28 cellular contexts compared by ENCODE assay signal in genomic region chr20:56828402-56828801, GRCh38.
DNase-seq lines count a peak whose midpoint lies in the region; TF ChIP-seq lines count a peak whose summit lies in the region.
"Had no signal": no experiment of that assay in that cellular context is flagged by ENCODE, and none has a peak within 500 bp of the region (broad histone marks: within the 10 kb centered on the region; RNA-seq: fewer than 3 reads in every experiment).

No MANE protein-coding gene starts in this region.

- H3K27me3 ChIP-seq in esophagus squamous epithelium (peaks cover 0 to 25% (median 2%) of the 10 kb centered on the region in 4 donors), sigmoid colon (no peaks in the 10 kb centered on the region), dorsolateral prefrontal cortex (peaks cover 0 to 95% (median 49%) of the 10 kb centered on the region in 45 donors)
- H3K27me3 ChIP-seq: BLaER1, Peyer's patch had no signal

- H3K36me3 ChIP-seq in esophagus squamous epithelium (no peaks in the 10 kb centered on the region), sigmoid colon (no peaks in the 10 kb centered on the region)
- H3K36me3 ChIP-seq: BLaER1, left ventricle myocardium inferior, Peyer's patch, tibial artery had no signal

- WGBS in esophagus squamous epithelium, 2 donors = 92 to 97% methylated on average over 2 to 8 of the region's 9 CpGs
- WGBS in sigmoid colon, 2 donors = 92 to 95% methylated on average over 9 of the region's 9 CpGs

- H3K9me3 ChIP-seq in esophagus squamous epithelium = no peaks in the 10 kb centered on the region
- no peaks in the 10 kb centered on the region for H3K9me3 ChIP-seq in sigmoid colon
- H3K9me3 ChIP-seq: BLaER1, left ventricle myocardium inferior, Peyer's patch, tibial artery had no signal

- TF ChIP-seq POLR2A in esophagus squamous epithelium (IDR thresholded peaks at IDR 0.05) (no peak), sigmoid colon (IDR thresholded peaks at IDR 0.05) (no peak)

- H3K27ac ChIP-seq in esophagus squamous epithelium = peak overlapping the region; percentile 44 to 85 (median 76)
- H3K27ac ChIP-seq in sigmoid colon = peak overlapping the region in 3 of 4 donors; percentile 46 to 91 (median 87)
- H3K27ac ChIP-seq in dorsolateral prefrontal cortex = no peak overlapping the region
- H3K27ac ChIP-seq: BLaER1, left ventricle myocardium inferior, Peyer's patch, tibial artery had no signal

- DNase-seq in ELR (ENCODE audit: low read depth) (peak; percentile 13), NAMALWA (ENCODE audit: low spot score) (peak; percentile 22), esophagus squamous epithelium (lab: John Stamatoyannopoulos, UW) (no peak), sigmoid colon (no peak), GM03348 (ENCODE audit: low spot score) (no peak), anterior cingulate cortex (lab: John Stamatoyannopoulos, UW) (no peak), glomerular visceral epithelial cell (ENCODE audit: extremely low spot score) (no peak), dorsolateral prefrontal cortex (no peak)
- DNase-seq: ACHN; activated CD4-positive, alpha-beta T cell treated with anti-CD3 and anti-CD28 coated beads for 4 hours; activated CD8-positive, alpha-beta T cell treated with anti-CD3 and anti-CD28 coated beads, Interleukin-2, amount 10 ng/mL, durations not matched to agents 7 days and 5 days; amygdala; DMS153; glutamatergic neuron; islet precursor cell; left ventricle myocardium inferior; MM.1S; NCI-H1417 treated with DMSO at 0.1 percent for 48 hours; NCI-H2081; NCI-H345; NCI-H69; Peyer's patch; right cardiac atrium; SHP77 treated with DMSO at 0.1 percent for 48 hours; stimulated activated CD4-positive, alpha-beta T cell treated with anti-CD3 and anti-CD28 coated beads, Interleukin-2, amount 100 ng/mL, for 48 hours; stimulated activated naive CD8-positive, alpha-beta T cell treated with anti-CD3 and anti-CD28 coated beads, Interleukin-15, amount 100 ng/mL, for 72 hours; tibial artery had no signal

- no peak overlapping the region for H3K4me3 ChIP-seq in esophagus squamous epithelium
- H3K4me3 ChIP-seq in sigmoid colon = no peak overlapping the region
- no peak overlapping the region for H3K4me3 ChIP-seq in dorsolateral prefrontal cortex
- H3K4me3 ChIP-seq: BLaER1, left ventricle myocardium inferior, Peyer's patch, tibial artery had no signal

- peaks cover 8 to 41% (median 15%) of the 10 kb centered on the region in 3 donors for H3K4me1 ChIP-seq in esophagus squamous epithelium
- peaks cover 0 to 55% (median 28%) of the 10 kb centered on the region in 4 donors for H3K4me1 ChIP-seq in sigmoid colon
- H3K4me1 ChIP-seq: left ventricle myocardium inferior, Peyer's patch, tibial artery had no signal

- intact Hi-C loops in esophagus squamous epithelium (cut with DNase I) = no loop called here
- intact Hi-C loops in sigmoid colon (cut with DNase I) = no loop called here
- intact Hi-C loops in dorsolateral prefrontal cortex (cut with DNase I) = no loop called here

- TF ChIP-seq CTCF in esophagus squamous epithelium (IDR thresholded peaks at IDR 0.05) (no peak), sigmoid colon (IDR thresholded peaks at IDR 0.05) (no peak), dorsolateral prefrontal cortex (IDR thresholded peaks at IDR 0.05 in 54 of 56, conservative IDR thresholded peaks at IDR 0.05 in 2 of 56; ENCODE audit: low read depth in 1 of 56, partially characterized antibody in 56 of 56) (no peak)

- TF ChIP-seq EP300 in sigmoid colon (IDR thresholded peaks at IDR 0.05) = no peak

Comparison
In these comparisons a context has a peak if more than half of its experiments do, and no peak if none do; other contexts are left out.
1. DNase-seq: peak in ELR (single experiment) and NAMALWA (single experiment); none in esophagus squamous epithelium (single experiment), sigmoid colon (single experiment), GM03348 (single experiment), anterior cingulate cortex (0 of 58), glomerular visceral epithelial cell (single experiment) and dorsolateral prefrontal cortex (0 of 10).
2. H3K27ac ChIP-seq: peak in esophagus squamous epithelium (4 of 4) and sigmoid colon (3 of 4); none in dorsolateral prefrontal cortex (0 of 59).